27 cellular contexts compared by ENCODE assay signal in genomic region chrX:2315434-2315833, GRCh38.
"Had no signal": no experiment of that assay in that cellular context is flagged by ENCODE, and none has a peak within 500 bp of the region (broad histone marks: within the 10 kb centered on the region; RNA-seq: fewer than 3 reads in every experiment).

No MANE protein-coding gene starts in this region.

- H3K4me1 ChIP-seq: colonic mucosa, left lung had no signal

- DNase-seq: colonic mucosa; cortex of kidney; effector CD8-positive, alpha-beta T cell; effector memory CD8-positive, alpha-beta T cell; erythroblast; esophagus squamous epithelium; foreskin fibroblast; foreskin melanocyte; gastrocnemius medialis; glutamatergic neuron; head of caudate nucleus; heart right ventricle; hippocampal formation; left cardiac atrium; left lung; left ventricle myocardium superior; lower lobe of right lung; mesenchymal stem cell; mucosa of descending colon had no signal

- H3K27ac Mint-ChIP-seq: dendritic cell treated with granulocyte-macrophage colony-stimulating factor and Interleukin-4, amounts not matched to agents 40 ng/mL and 50 ng/mL, for 4 days; effector memory CD8-positive, alpha-beta T cell; endodermal cell; mesothelial cell of epicardium had no signal

- H3K9me3 Mint-ChIP-seq: dendritic cell treated with granulocyte-macrophage colony-stimulating factor and Interleukin-4, amounts not matched to agents 40 ng/mL and 50 ng/mL, for 4 days; mesothelial cell of epicardium had no signal

- H3K27me3 ChIP-seq: colonic mucosa, esophagus squamous epithelium, gastrocnemius medialis, heart right ventricle, left lung had no signal

- H3K4me3 Mint-ChIP-seq: dendritic cell treated with granulocyte-macrophage colony-stimulating factor and Interleukin-4, amounts not matched to agents 40 ng/mL and 50 ng/mL, for 4 days; effector memory CD8-positive, alpha-beta T cell; endodermal cell; mesothelial cell of epicardium had no signal

- H3K9me3 ChIP-seq: colonic mucosa, esophagus squamous epithelium, gastrocnemius medialis had no signal

- FAIRE-seq: endometrium, islet of Langerhans, keratinocyte had no signal

- H3K27ac ChIP-seq: colonic mucosa, epithelial cell of prostate, esophagus squamous epithelium, gastrocnemius medialis, heart right ventricle, left lung, lower lobe of right lung had no signal

- H3K27me3 Mint-ChIP-seq: dendritic cell treated with granulocyte-macrophage colony-stimulating factor and Interleukin-4, amounts not matched to agents 40 ng/mL and 50 ng/mL, for 4 days; effector memory CD8-positive, alpha-beta T cell had no signal

- ATAC-seq: effector memory CD8-positive, alpha-beta T cell; esophagus mucosa; gastrocnemius medialis; heart right ventricle; left cardiac atrium; left lung; left ventricle myocardium superior; lower lobe of right lung; mucosa of descending colon had no signal

- H3K4me3 ChIP-seq: colonic mucosa, esophagus squamous epithelium, gastrocnemius medialis, heart right ventricle, left lung, lower lobe of right lung, mucosa of descending colon had no signal

- H3K36me3 ChIP-seq: colonic mucosa, esophagus squamous epithelium, gastrocnemius medialis, heart right ventricle, left lung, lower lobe of right lung had no signal
